12 cellular contexts compared by ENCODE assay signal in the genomic region with DNA sequence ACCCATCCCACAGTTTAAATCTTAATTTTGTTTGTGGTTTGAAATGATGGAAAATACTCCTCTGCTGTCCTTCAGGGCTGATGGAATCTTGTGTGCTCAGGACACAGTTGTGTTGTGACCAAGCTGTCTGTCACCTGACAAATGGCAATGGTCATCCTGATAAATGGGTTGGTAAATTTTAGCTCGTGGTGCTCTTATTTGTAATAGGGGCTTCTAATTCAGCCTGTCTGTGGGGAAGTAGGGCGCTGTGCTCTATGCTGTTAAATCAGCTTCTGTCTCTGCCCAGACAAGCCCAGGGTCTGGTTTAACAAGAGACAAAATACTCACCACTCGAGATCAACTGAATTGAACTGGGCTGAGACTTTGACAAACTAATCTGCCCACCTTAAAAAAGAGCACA. TPM values are rescaled to one million over a fixed set of nuclear protein-coding genes. Genes with fewer than 3 reads are reported as not detected.
DNase-seq lines count a peak whose midpoint lies in the region; ATAC-seq and TF ChIP-seq lines count a peak whose summit lies in the region.
"Had no signal": no experiment of that assay in that cellular context is flagged by ENCODE, and none has a peak within 500 bp of the region (broad histone marks: within the 10 kb centered on the region; RNA-seq: fewer than 3 reads in every experiment).

No MANE protein-coding gene starts in this region.

- DNase-seq in Ammon's horn (ENCODE audit: low spot score) = peak; percentile 62
- DNase-seq in LHCN-M2 (ENCODE audit: low read depth) = peak; percentile 18
- DNase-seq in cerebellum (ENCODE audit: low spot score) = peak; percentile 17
- peak; percentile 33 for DNase-seq in myocyte (ENCODE audit: low read depth)
- no peak for DNase-seq in SW 1271 (lab: John Stamatoyannopoulos, UW)
- no peak for DNase-seq in GDM1 (lab: John Stamatoyannopoulos, UW)
- no peak for DNase-seq in GM10266 (ENCODE audit: extremely low spot score)
- DNase-seq: activated effector memory CD4-positive, alpha-beta T cell treated with anti-CD3 and anti-CD28 coated beads, Interleukin-2, amount 50 U/mL, for 16 hours; AML-193; occipital lobe had no signal

- ATAC-seq in HG03442 (IDR thresholded peaks at IDR 0.05; ENCODE audit: unreplicated experiment) = no peak
- ATAC-seq: gastroesophageal sphincter had no signal

- no peak for TF ChIP-seq CTCF in GM10266 (IDR thresholded peaks at IDR 0.05; ENCODE audit: control insufficient read depth, insufficient read depth, low read depth, missing control alignments)

RNA-seq across cellular contexts. Expression of a gene that starts 4.5 kb away (rescaled TPM):
- total RNA-seq in LHCN-M2 (2014; rRNA removed) (under 0.01 and 0.06 TPM in 2 replicates), cerebellum (39.1 TPM), myocyte (not detected in 2 replicates)
- 0.04 TPM for polyA plus RNA-seq in LHCN-M2 (2012)
- 0.24 TPM for polyA plus RNA-seq in myocyte (2012)

Comparison
In these comparisons a context has a peak if more than half of its experiments do, and no peak if none do; other contexts are left out.
1. DNase-seq: peak in Ammon's horn (single experiment), LHCN-M2 (single experiment), cerebellum (single experiment) and myocyte (single experiment); none in SW 1271 (0 of 2), GDM1 (single experiment) and GM10266 (single experiment).
2. RNA of a gene that starts 4.5 kb away (total RNA-seq): 39.1 TPM in cerebellum (single experiment); under 0.01 to 0.06 TPM in LHCN-M2 and not detected in myocyte; every median in the first group is over 10 times any median in the second.